Comparison of ENCODE assay signal across 9 cellular contexts in the genomic region with DNA sequence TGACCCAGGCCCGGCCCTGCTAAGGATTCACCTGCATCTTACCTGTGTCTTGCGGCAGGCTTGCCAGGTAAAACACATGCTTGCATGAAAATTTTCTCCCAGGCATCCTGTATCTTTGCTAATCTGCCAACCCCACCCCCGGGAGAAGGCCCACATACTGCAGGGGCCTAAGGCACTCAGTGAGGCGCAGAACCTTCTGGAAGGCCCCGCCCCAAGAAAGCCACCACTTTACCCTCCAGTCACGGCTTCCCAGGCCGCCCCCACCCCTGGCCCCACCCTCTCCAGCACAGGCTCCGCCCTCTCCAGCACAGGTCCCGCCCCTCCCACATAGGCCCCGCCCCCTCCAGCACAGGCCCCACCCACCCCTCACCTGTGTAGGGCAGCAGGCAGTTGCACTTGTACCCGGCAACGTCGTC. TPM values are rescaled to one million over a fixed set of nuclear protein-coding genes. Genes with fewer than 3 reads are reported as not detected.
A peak's percentile ranks its signal among the peaks of the same experiment; 100 is the strongest.
DNase-seq lines count a peak whose midpoint lies in the region; ATAC-seq, FAIRE-seq and TF ChIP-seq lines count a peak whose summit lies in the region.
"Had no signal": no experiment of that assay in that cellular context is flagged by ENCODE, and none has a peak within 500 bp of the region (broad histone marks: within the 10 kb centered on the region; RNA-seq: fewer than 3 reads in every experiment).

No MANE protein-coding gene starts in this region.

- no peak overlapping the region for H3K4me3 ChIP-seq in naive thymus-derived CD4-positive, alpha-beta T cell (ENCODE audit: low read length)
- H3K4me3 ChIP-seq in prostate gland = no peak overlapping the region

- WGBS in prostate gland = 77% methylated on average over 13 of the region's 13 CpGs

- no peaks in the 10 kb centered on the region for H3K27me3 Mint-ChIP-seq in naive thymus-derived CD4-positive, alpha-beta T cell

- DNase-seq in 8988T (peak; percentile 92), HTR-8/SVneo (ENCODE audit: insufficient read length, low spot score) (peak; percentile 13), caudate nucleus (lab: John Stamatoyannopoulos, UW) (peak in 5 of 61 donors; percentile 44 to 88 (median 54)), prostate gland (ENCODE audit: low spot score) (no peak), retina (no peak), NCI-H2171 treated with DMSO at 0.1 percent for 48 hours (lab: John Stamatoyannopoulos, UW) (no peak)
- no peak for DNase-seq in naive thymus-derived CD4-positive, alpha-beta T cell
- DNase-seq: NCI-H1092 had no signal

- H3K4me3 Mint-ChIP-seq in naive thymus-derived CD4-positive, alpha-beta T cell = no peak overlapping the region

- peaks cover 0 to 100% (median 12%) of the 10 kb centered on the region in 3 experiments for H3K36me3 ChIP-seq in naive thymus-derived CD4-positive, alpha-beta T cell (ENCODE audit: control insufficient read depth in 2 of 3, insufficient read depth in 3 of 3, low read length in 3 of 3)
- peaks cover 6 to 14% of the 10 kb centered on the region in 2 donors for H3K36me3 ChIP-seq in prostate gland

- POLR2A ChIA-PET in naive thymus-derived CD4-positive, alpha-beta T cell (lab: Charles Lee) = no interaction called here

- no peaks in the 10 kb centered on the region for H3K27me3 ChIP-seq in naive thymus-derived CD4-positive, alpha-beta T cell (ENCODE audit: control insufficient read depth in 2 of 2, insufficient read depth in 2 of 2, low read length in 2 of 2)
- no peaks in the 10 kb centered on the region for H3K27me3 ChIP-seq in prostate gland (replicated peaks; ENCODE audit: insufficient read depth)

- intact Hi-C loops in naive thymus-derived CD4-positive, alpha-beta T cell (cut with micrococcal nuclease) = loop anchor here (2.0 to 5.0 kb wide), 3 partner anchors 20 to 35 kb away; partner anchors contain the start of gene NOTCH1 (in 2 of the 2)
- intact Hi-C loops in prostate gland (cut with DNase I) = no loop called here

- H3K27ac ChIP-seq in caudate nucleus (ENCODE audit: low read depth, low read length) (peak overlapping the region; percentile 96), prostate gland (peak overlapping the region in 1 of 2 donors; percentile 16)
- H3K27ac ChIP-seq in naive thymus-derived CD4-positive, alpha-beta T cell (ENCODE audit: low read depth, low read length) = no peak overlapping the region

- no peaks in the 10 kb centered on the region for H3K4me1 Mint-ChIP-seq in naive thymus-derived CD4-positive, alpha-beta T cell

- no peaks in the 10 kb centered on the region for H3K9me3 Mint-ChIP-seq in naive thymus-derived CD4-positive, alpha-beta T cell

- H3K27ac Mint-ChIP-seq in naive thymus-derived CD4-positive, alpha-beta T cell = no peak overlapping the region

- no peak for TF ChIP-seq CTCF in prostate gland (IDR thresholded peaks at IDR 0.05)

- H3K36me3 Mint-ChIP-seq in naive thymus-derived CD4-positive, alpha-beta T cell = peaks cover 0 to 6% (median 0%) of the 10 kb centered on the region in 5 donors

- no peaks in the 10 kb centered on the region for H3K9me3 ChIP-seq in naive thymus-derived CD4-positive, alpha-beta T cell (ENCODE audit: control insufficient read depth in 2 of 3, low read length in 3 of 3)
- H3K9me3 ChIP-seq in prostate gland = no peaks in the 10 kb centered on the region

- no peak for TF ChIP-seq POLR2A in prostate gland (IDR thresholded peaks at IDR 0.05)

- CTCF ChIA-PET in naive thymus-derived CD4-positive, alpha-beta T cell (lab: Charles Lee) = no interaction called here

- ATAC-seq in naive thymus-derived CD4-positive, alpha-beta T cell = peak; percentile 76
- no peak for ATAC-seq in GM21447 (IDR thresholded peaks at IDR 0.05; ENCODE audit: unreplicated experiment)

- no peak for FAIRE-seq in HTR-8/SVneo (lab: Jason Lieb, UNC)

- H3K4me1 ChIP-seq in naive thymus-derived CD4-positive, alpha-beta T cell (ENCODE audit: control insufficient read depth in 2 of 2, insufficient read depth in 2 of 2, low read length in 2 of 2) = no peaks in the 10 kb centered on the region
- no peaks in the 10 kb centered on the region for H3K4me1 ChIP-seq in prostate gland (replicated peaks)

RNA-seq across cellular contexts. Expression of gene SEC16A, which starts 29.8 kb away (rescaled TPM):
- total RNA-seq in naive thymus-derived CD4-positive, alpha-beta T cell = 10 to 100 TPM; 79.8 to 88.5 (median 86.1) TPM
- 10 to 100 TPM; 25.4 to 42.9 TPM for polyA plus RNA-seq in naive thymus-derived CD4-positive, alpha-beta T cell
- total RNA-seq in prostate gland = 100 to 1,000 TPM in 1 of 2 donors, 10 to 100 TPM in 1; 94.7 to 111 TPM

RNA-seq across cellular contexts. Expression of gene NOTCH1, which starts 33.2 kb away (rescaled TPM):
- 10 to 100 TPM; 49.7 to 92.9 (median 58.0) TPM for total RNA-seq in naive thymus-derived CD4-positive, alpha-beta T cell
- 1 to 10 TPM; 1.9 to 7.1 TPM for polyA plus RNA-seq in naive thymus-derived CD4-positive, alpha-beta T cell
- total RNA-seq in prostate gland = 10 to 100 TPM; 38.0 to 63.3 TPM

Comparison
In these comparisons a context has a peak if more than half of its experiments do, and no peak if none do; other contexts are left out.
1. DNase-seq: peak in 8988T (single experiment) and HTR-8/SVneo (single experiment); none in naive thymus-derived CD4-positive, alpha-beta T cell (0 of 9), prostate gland (single experiment), retina (single experiment) and NCI-H2171 treated with DMSO at 0.1 percent for 48 hours (single experiment).